In the genomic region with DNA sequence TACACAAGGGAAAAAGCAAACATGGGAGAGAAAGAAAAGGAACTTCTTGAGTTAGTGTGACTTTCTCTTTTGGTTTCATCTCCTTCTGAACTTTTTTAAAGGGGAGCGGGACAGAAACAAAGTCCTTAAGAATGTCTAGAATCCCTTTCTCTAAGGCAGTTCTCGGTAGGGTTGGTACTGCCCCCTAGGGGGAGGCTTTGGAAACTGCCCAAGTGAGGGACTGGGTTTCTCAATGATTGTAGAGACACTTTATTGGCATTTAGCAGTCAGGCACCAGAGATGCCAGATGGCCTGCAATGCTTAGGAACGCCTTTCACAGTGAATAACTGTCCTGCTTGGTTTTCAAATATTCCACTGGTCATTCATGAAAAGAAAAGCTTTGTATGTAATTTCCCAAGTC, we compare ENCODE assay signal across 9 cellular contexts.
A peak's percentile ranks its signal among the peaks of the same experiment; 100 is the strongest.
DNase-seq lines count a peak whose midpoint lies in the region; ATAC-seq and TF ChIP-seq lines count a peak whose summit lies in the region.
"Had no signal": no experiment of that assay in that cellular context is flagged by ENCODE, and none has a peak within 500 bp of the region (broad histone marks: within the 10 kb centered on the region; RNA-seq: fewer than 3 reads in every experiment).

No MANE protein-coding gene starts in this region.

- WGBS in gastroesophageal sphincter (ENCODE audit: low coverage in 1 of 2), 2 donors: 10 to 31% methylated on average over 2 to 3 of the region's 3 CpGs

- H3K9me3 ChIP-seq in mucosa of descending colon: no peaks in the 10 kb centered on the region
- no peaks in the 10 kb centered on the region for H3K9me3 ChIP-seq in gastroesophageal sphincter

- no peaks in the 10 kb centered on the region for H3K27me3 Mint-ChIP-seq in activated naive CD8-positive, alpha-beta T cell treated with anti-CD3 and anti-CD28 coated beads, Interleukin-2, amount 50 U/mL, for 24 hours
- H3K27me3 Mint-ChIP-seq: IgD-negative memory B cell had no signal

- no peak overlapping the region for H3K4me3 ChIP-seq in mucosa of descending colon
- no peak overlapping the region for H3K4me3 ChIP-seq in gastroesophageal sphincter

- H3K4me1 ChIP-seq in mucosa of descending colon (ENCODE audit: low read depth) (no peaks in the 10 kb centered on the region), gastroesophageal sphincter (no peaks in the 10 kb centered on the region)

- DNase-seq in DMS53 (lab: John Stamatoyannopoulos, UW) (peak; percentile 58), KG1 (lab: John Stamatoyannopoulos, UW) (peak; percentile 19), mucosa of descending colon (peak; percentile 57 to 81 (median 73))
- peak; percentile 21 for DNase-seq in activated naive CD8-positive, alpha-beta T cell treated with anti-CD3 and anti-CD28 coated beads, Interleukin-2, amount 50 U/mL, for 24 hours
- no peak for DNase-seq in activated CD4-positive, CD25-positive, alpha-beta regulatory T cell treated with anti-CD3 and anti-CD28 coated beads, Interleukin-2, amount 50 U/mL, for 72 hours

- TF ChIP-seq EP300 in gastroesophageal sphincter (IDR thresholded peaks at IDR 0.05): no peak

- H3K27ac ChIP-seq in gastroesophageal sphincter: no peak overlapping the region

- H3K36me3 Mint-ChIP-seq in activated naive CD8-positive, alpha-beta T cell treated with anti-CD3 and anti-CD28 coated beads, Interleukin-2, amount 50 U/mL, for 24 hours (ENCODE audit: low read depth): no peaks in the 10 kb centered on the region
- H3K36me3 Mint-ChIP-seq: IgD-negative memory B cell had no signal

- no peaks in the 10 kb centered on the region for H3K9me3 Mint-ChIP-seq in activated naive CD8-positive, alpha-beta T cell treated with anti-CD3 and anti-CD28 coated beads, Interleukin-2, amount 50 U/mL, for 24 hours

- peak; percentile 45 for TF ChIP-seq CTCF in mucosa of descending colon (IDR thresholded peaks at IDR 0.05)
- TF ChIP-seq CTCF in gastroesophageal sphincter (IDR thresholded peaks at IDR 0.05): peak in 1 of 4 experiments; percentile 18

- intact Hi-C loops in mucosa of descending colon (cut with DNase I, micrococcal nuclease): no loop called here

- no peak overlapping the region for H3K27ac Mint-ChIP-seq in activated naive CD8-positive, alpha-beta T cell treated with anti-CD3 and anti-CD28 coated beads, Interleukin-2, amount 50 U/mL, for 24 hours
- H3K27ac Mint-ChIP-seq: IgD-negative memory B cell had no signal

- H3K36me3 ChIP-seq in mucosa of descending colon (ENCODE audit: low read depth) (no peaks in the 10 kb centered on the region), gastroesophageal sphincter (no peaks in the 10 kb centered on the region)

- no peak for TF ChIP-seq POLR2A in gastroesophageal sphincter (IDR thresholded peaks at IDR 0.05)

- H3K4me3 Mint-ChIP-seq in activated naive CD8-positive, alpha-beta T cell treated with anti-CD3 and anti-CD28 coated beads, Interleukin-2, amount 50 U/mL, for 24 hours: no peak overlapping the region
- H3K4me3 Mint-ChIP-seq: IgD-negative memory B cell had no signal

- H3K27me3 ChIP-seq in gastroesophageal sphincter: no peaks in the 10 kb centered on the region

- ATAC-seq in GM18909 (IDR thresholded peaks at IDR 0.05; ENCODE audit: poor library complexity, unreplicated experiment): peak; percentile 82
- ATAC-seq in activated naive CD8-positive, alpha-beta T cell treated with anti-CD3 and anti-CD28 coated beads, Interleukin-2, amount 50 U/mL, for 24 hours: no peak
- ATAC-seq in mucosa of descending colon: peak; percentile 99
- no peak for ATAC-seq in HG03520 (IDR thresholded peaks at IDR 0.05; ENCODE audit: unreplicated experiment)
- ATAC-seq in gastroesophageal sphincter: no peak

- H3K4me1 Mint-ChIP-seq in activated naive CD8-positive, alpha-beta T cell treated with anti-CD3 and anti-CD28 coated beads, Interleukin-2, amount 50 U/mL, for 24 hours: no peaks in the 10 kb centered on the region

Comparison
In these comparisons a context has a peak if more than half of its experiments do, and no peak if none do; other contexts are left out.
1. ATAC-seq: peak in GM18909 (single experiment) and mucosa of descending colon (single experiment); none in activated naive CD8-positive, alpha-beta T cell treated with anti-CD3 and anti-CD28 coated beads, Interleukin-2, amount 50 U/mL, for 24 hours (single experiment), HG03520 (single experiment) and gastroesophageal sphincter (single experiment).